Comparison of ENCODE assay signal across 8 cellular contexts in genomic region chr22:38201718-38202436, GRCh38. TPM values are rescaled to one million over a fixed set of nuclear protein-coding genes. Genes with fewer than 3 reads are reported as not detected.
A peak's percentile ranks its signal among the peaks of the same experiment; 100 is the strongest.
DNase-seq lines count a peak whose midpoint lies in the region; ATAC-seq and TF ChIP-seq lines count a peak whose summit lies in the region.

Gene MAFF, plus strand, starts transcription at chr22:38201994. Its CDS starts 11,860 bp downstream, at chr22:38213854.

- H3K27me3 Mint-ChIP-seq in natural killer cell treated with Interleukin-12 subunit alpha and Interleukin-12 subunit beta and Interleukin-15 and Interleukin-18, amount 100 ng/mL, for 72 hours, result no peaks in the 10 kb centered on the region

- POLR2A ChIA-PET in RWPE1 (lab: Yijun Ruan, JAX; ENCODE audit: low non-redundant PET), result interaction anchor here (1.7 kb wide), 1 partner anchor 21 kb away, joined by 5 read pairs; no protein-coding TSS in a partner anchor

- peak within 1 kb of the TSS; percentile 93 for H3K27ac Mint-ChIP-seq in natural killer cell treated with Interleukin-12 subunit alpha and Interleukin-12 subunit beta and Interleukin-15 and Interleukin-18, amount 100 ng/mL, for 72 hours

- peak within 1 kb of the TSS; percentile 83 for H3K4me3 ChIP-seq in fibroblast of pulmonary artery (replicated peaks; ENCODE audit: low read depth, low read length)

- peak; percentile 48 for ATAC-seq in GM21529 (IDR thresholded peaks at IDR 0.05; ENCODE audit: unreplicated experiment)
- ATAC-seq in natural killer cell treated with Interleukin-12 subunit alpha and Interleukin-12 subunit beta and Interleukin-15 and Interleukin-18, amount 100 ng/mL, for 72 hours, result peak; percentile 85 to 87

- H3K27ac ChIP-seq in KOPT-K1 (ENCODE audit: low read depth, low read length, poor library complexity, severe bottlenecking) (peak within 1 kb of the TSS; percentile 22), RWPE1 (peak within 1 kb of the TSS; percentile 95)

- H3K36me3 ChIP-seq in KOPT-K1 (ENCODE audit: insufficient read depth, low read length), result no peaks in the 10 kb centered on the region

- no peaks in the 10 kb centered on the region for H3K9me3 ChIP-seq in KOPT-K1 (ENCODE audit: insufficient read depth, low read length, poor library complexity, severe bottlenecking)

- peak; percentile 66 for DNase-seq in DMS114 treated with DMSO at 0.1 percent for 48 hours (lab: John Stamatoyannopoulos, UW; ENCODE audit: unreplicated experiment)
- peak; percentile 87 for DNase-seq in RWPE1 (ENCODE audit: low spot score)
- peak; percentile 76 for DNase-seq in activated effector memory CD4-positive, alpha-beta T cell treated with Interleukin-2 at 50 U/mL for 16 hours
- DNase-seq in fibroblast of pulmonary artery (ENCODE audit: low read depth), result peak; percentile 98
- DNase-seq in natural killer cell treated with Interleukin-12 subunit alpha and Interleukin-12 subunit beta and Interleukin-15 and Interleukin-18, amount 100 ng/mL, for 72 hours (ENCODE audit: low spot score), result peak; percentile 95
- peak; percentile 63 to 87 (median 79) for DNase-seq in stimulated activated naive CD4-positive, alpha-beta T cell (lab: John Stamatoyannopoulos, UW)

- no peaks in the 10 kb centered on the region for H3K9me3 Mint-ChIP-seq in natural killer cell treated with Interleukin-12 subunit alpha and Interleukin-12 subunit beta and Interleukin-15 and Interleukin-18, amount 100 ng/mL, for 72 hours

- no peaks in the 10 kb centered on the region for H3K36me3 Mint-ChIP-seq in natural killer cell treated with Interleukin-12 subunit alpha and Interleukin-12 subunit beta and Interleukin-15 and Interleukin-18, amount 100 ng/mL, for 72 hours

- peak within 1 kb of the TSS; percentile 95 for H3K4me3 Mint-ChIP-seq in natural killer cell treated with Interleukin-12 subunit alpha and Interleukin-12 subunit beta and Interleukin-15 and Interleukin-18, amount 100 ng/mL, for 72 hours

- CTCF ChIA-PET in RWPE1 (lab: Yijun Ruan, JAX), result no interaction called here

- H3K4me1 Mint-ChIP-seq in natural killer cell treated with Interleukin-12 subunit alpha and Interleukin-12 subunit beta and Interleukin-15 and Interleukin-18, amount 100 ng/mL, for 72 hours (ENCODE audit: low read depth in 2 of 2), result peaks cover 44 to 53% of the 10 kb centered on the region in 2 donors

- TF ChIP-seq CTCF in RWPE1 (conservative IDR thresholded peaks at IDR 0.05; ENCODE audit: low read depth) (no peak), fibroblast of pulmonary artery (IDR thresholded peaks at IDR 0.05; ENCODE audit: low read length, missing control alignments) (no peak)

RNA-seq across cellular contexts. Expression of gene MAFF, which starts in this region (rescaled TPM):
- 10 to 100 TPM; 19.7 to 43.0 TPM for total RNA-seq in natural killer cell treated with Interleukin-12 subunit alpha and Interleukin-12 subunit beta and Interleukin-15 and Interleukin-18, amount 100 ng/mL, for 72 hours

Comparison
In these comparisons a context has a peak if more than half of its experiments do, and no peak if none do; other contexts are left out.
1. Peak in every context shown above with its lines: DNase-seq, ATAC-seq, H3K4me3 ChIP-seq and H3K27ac ChIP-seq.